In the genomic region with DNA sequence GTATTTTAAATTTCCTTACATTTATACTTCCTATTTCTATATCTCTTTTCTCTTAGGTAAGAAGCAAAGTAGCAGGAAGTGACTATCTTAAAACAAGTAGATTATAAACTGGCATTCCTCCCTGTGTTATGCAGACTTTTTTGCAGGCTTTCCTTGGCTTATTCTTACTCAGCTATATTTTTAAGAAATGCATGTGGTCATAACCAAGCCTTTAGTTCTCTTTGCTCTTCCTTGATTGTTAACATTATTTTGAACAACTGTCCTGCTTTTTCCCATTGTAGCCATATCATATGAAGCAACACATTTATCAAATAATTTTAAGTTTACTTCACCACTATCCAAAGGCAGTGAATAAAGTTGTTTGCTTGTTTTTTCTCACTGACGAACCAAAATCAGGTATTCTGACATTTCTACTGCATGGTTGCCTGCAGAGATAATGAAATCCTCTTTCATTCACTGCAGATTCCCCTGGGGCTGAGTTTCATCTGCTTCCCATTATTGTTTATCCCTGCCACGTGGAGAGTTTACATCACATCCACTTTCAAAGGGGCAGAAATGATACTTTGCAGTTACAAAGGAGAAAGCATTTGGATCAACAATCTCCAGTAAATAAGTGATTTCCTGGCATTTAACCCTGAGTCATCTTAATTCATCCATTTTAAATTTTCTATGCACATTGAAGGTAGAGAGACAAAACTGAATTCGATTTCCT, we compare ENCODE assay signal across 1 cellular context.
TF ChIP-seq lines count a peak whose summit lies in the region.

No MANE protein-coding gene starts in this region.

TF ChIP-seq in WTC11, 78 proteins besides CTCF, POLR2A, EP300 and RAD21 (continued from another document):
- TF ChIP-seq, protein P1, sequence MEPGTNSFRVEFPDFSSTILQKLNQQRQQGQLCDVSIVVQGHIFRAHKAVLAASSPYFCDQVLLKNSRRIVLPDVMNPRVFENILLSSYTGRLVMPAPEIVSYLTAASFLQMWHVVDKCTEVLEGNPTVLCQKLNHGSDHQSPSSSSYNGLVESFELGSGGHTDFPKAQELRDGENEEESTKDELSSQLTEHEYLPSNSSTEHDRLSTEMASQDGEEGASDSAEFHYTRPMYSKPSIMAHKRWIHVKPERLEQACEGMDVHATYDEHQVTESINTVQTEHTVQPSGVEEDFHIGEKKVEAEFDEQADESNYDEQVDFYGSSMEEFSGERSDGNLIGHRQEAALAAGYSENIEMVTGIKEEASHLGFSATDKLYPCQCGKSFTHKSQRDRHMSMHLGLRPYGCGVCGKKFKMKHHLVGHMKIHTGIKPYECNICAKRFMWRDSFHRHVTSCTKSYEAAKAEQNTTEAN (CRISPR knock-in tag; IDR thresholded peaks at IDR 0.05), result no peak
- TF ChIP-seq TEAD4 (CRISPR knock-in tag; IDR thresholded peaks at IDR 0.05) (no peak), ZNF138 (CRISPR knock-in tag; conservative IDR thresholded peaks at IDR 0.05) (no peak), RELA (CRISPR knock-in tag; IDR thresholded peaks at IDR 0.05; ENCODE audit: borderline replicate concordance) (no peak), NFE2L1 (CRISPR knock-in tag; IDR thresholded peaks at IDR 0.05) (no peak), SP1 (CRISPR knock-in tag; conservative IDR thresholded peaks at IDR 0.05) (no peak), ZBTB21 (CRISPR knock-in tag; IDR thresholded peaks at IDR 0.05; ENCODE audit: borderline replicate concordance) (no peak)
- TF ChIP-seq, protein P2, sequence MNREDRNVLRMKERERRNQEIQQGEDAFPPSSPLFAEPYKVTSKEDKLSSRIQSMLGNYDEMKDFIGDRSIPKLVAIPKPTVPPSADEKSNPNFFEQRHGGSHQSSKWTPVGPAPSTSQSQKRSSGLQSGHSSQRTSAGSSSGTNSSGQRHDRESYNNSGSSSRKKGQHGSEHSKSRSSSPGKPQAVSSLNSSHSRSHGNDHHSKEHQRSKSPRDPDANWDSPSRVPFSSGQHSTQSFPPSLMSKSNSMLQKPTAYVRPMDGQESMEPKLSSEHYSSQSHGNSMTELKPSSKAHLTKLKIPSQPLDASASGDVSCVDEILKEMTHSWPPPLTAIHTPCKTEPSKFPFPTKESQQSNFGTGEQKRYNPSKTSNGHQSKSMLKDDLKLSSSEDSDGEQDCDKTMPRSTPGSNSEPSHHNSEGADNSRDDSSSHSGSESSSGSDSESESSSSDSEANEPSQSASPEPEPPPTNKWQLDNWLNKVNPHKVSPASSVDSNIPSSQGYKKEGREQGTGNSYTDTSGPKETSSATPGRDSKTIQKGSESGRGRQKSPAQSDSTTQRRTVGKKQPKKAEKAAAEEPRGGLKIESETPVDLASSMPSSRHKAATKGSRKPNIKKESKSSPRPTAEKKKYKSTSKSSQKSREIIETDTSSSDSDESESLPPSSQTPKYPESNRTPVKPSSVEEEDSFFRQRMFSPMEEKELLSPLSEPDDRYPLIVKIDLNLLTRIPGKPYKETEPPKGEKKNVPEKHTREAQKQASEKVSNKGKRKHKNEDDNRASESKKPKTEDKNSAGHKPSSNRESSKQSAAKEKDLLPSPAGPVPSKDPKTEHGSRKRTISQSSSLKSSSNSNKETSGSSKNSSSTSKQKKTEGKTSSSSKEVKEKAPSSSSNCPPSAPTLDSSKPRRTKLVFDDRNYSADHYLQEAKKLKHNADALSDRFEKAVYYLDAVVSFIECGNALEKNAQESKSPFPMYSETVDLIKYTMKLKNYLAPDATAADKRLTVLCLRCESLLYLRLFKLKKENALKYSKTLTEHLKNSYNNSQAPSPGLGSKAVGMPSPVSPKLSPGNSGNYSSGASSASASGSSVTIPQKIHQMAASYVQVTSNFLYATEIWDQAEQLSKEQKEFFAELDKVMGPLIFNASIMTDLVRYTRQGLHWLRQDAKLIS (CRISPR knock-in tag; IDR thresholded peaks at IDR 0.05; ENCODE audit: borderline replicate concordance), result no peak
